ENCODE assay signal across 8 cellular contexts in genomic region chr22:37848587-37849088, GRCh38. TPM values are rescaled to one million over a fixed set of nuclear protein-coding genes. Genes with fewer than 3 reads are reported as not detected.
DNase-seq lines count a peak whose midpoint lies in the region; ATAC-seq, FAIRE-seq and TF ChIP-seq lines count a peak whose summit lies in the region.

No MANE protein-coding gene starts in this region.

- in situ Hi-C loops in G401 (cut with HindIII; ENCODE audit: low sequenced_read_pairs) (no loop called here), K562 (cut with MboI) (no loop called here)

- H3K9ac ChIP-seq in K562 (ENCODE audit: insufficient read depth in 1 of 2, low read depth in 2 of 2, low read length in 2 of 2), result peak overlapping the region; percentile 85 to 99

- no peak for FAIRE-seq in K562 (lab: Jason Lieb, UNC)

- peak overlapping the region; percentile 90 for H2AFZ ChIP-seq in K562 (ENCODE audit: low read depth, low read length)

- peaks cover 35% of the 10 kb centered on the region for H3K36me3 ChIP-seq in K562 (ENCODE audit: control insufficient read depth, insufficient read depth, low read length)
- H3K36me3 ChIP-seq in right lobe of liver, result peaks cover 0 to 26% (median 9%) of the 10 kb centered on the region in 4 donors
- peaks cover 9% of the 10 kb centered on the region for H3K36me3 ChIP-seq in thoracic aorta

- TF ChIP-seq CTCF in K562 (IDR thresholded peaks at IDR 0.05 in 2 of 3, conservative IDR thresholded peaks at IDR 0.05 in 1 of 3; ENCODE audit: insufficient read depth in 2 of 3, low read depth in 1 of 3, low read length in 3 of 3) (no peak), right lobe of liver (IDR thresholded peaks at IDR 0.05) (no peak), thoracic aorta (IDR thresholded peaks at IDR 0.05) (no peak)

- intact Hi-C loops in K562 (cut with micrococcal nuclease) (loop anchor here (2.0 kb wide), 1 partner anchor 46 kb away; no protein-coding TSS in a partner anchor), right lobe of liver (cut with DNase I) (no loop called here)

- H3K9me3 ChIP-seq in K562 (replicated peaks; ENCODE audit: control insufficient read depth, insufficient read depth, low read depth, low read length) (peaks cover 4% of the 10 kb centered on the region; the same call in 1 of the 2 replicates), right lobe of liver (no peaks in the 10 kb centered on the region), thoracic aorta (no peaks in the 10 kb centered on the region)

- TF ChIP-seq POLR2A in K562 (conservative IDR thresholded peaks at IDR 0.05) (no peak), right lobe of liver (IDR thresholded peaks at IDR 0.05) (no peak)

- POLR2A ChIA-PET in K562 (lab: Yijun Ruan, JAX), result interaction anchor here (0.6 to 2.4 kb wide), 4 partner anchors 11 to 641 kb away, joined by 3 to 7 read pairs (median 4); no protein-coding TSS in a partner anchor

- H3K79me2 ChIP-seq in K562 (ENCODE audit: control insufficient read depth, insufficient read depth, low read length), result peaks cover 60% of the 10 kb centered on the region

- CTCF ChIA-PET in K562 (lab: Yijun Ruan, JAX; ENCODE audit: low intra/inter-chr PET ratio), result no interaction called here

- no peak; the same call in 1 of the 2 replicates for TF ChIP-seq EP300 in K562 (IDR thresholded peaks at IDR 0.05; ENCODE audit: low read length)

- BruUV-seq in K562 (replicated peaks; lab: Mats Ljungman, UMichigan), result TSS peak; percentile 93

- peak; percentile 29 for DNase-seq in G401 (ENCODE audit: low spot score)
- peak; percentile 24 for DNase-seq in NCI-H69 (lab: John Stamatoyannopoulos, UW)
- DNase-seq in K562 (ENCODE audit: extremely low read depth in 1 of 4, low spot score in 3 of 4), result peak in 2 of 4 experiments; percentile 39 to 61
- no peak for DNase-seq in right lobe of liver
- DNase-seq in thoracic aorta (ENCODE audit: low spot score), result no peak
- no peak for DNase-seq in activated CD4-positive, CD25-positive, alpha-beta regulatory T cell (lab: John Stamatoyannopoulos, UW)
- no peak for DNase-seq in T-helper 9 cell

- ATAC-seq in K562 (peak; percentile 7), right lobe of liver (no peak), thoracic aorta (ENCODE audit: insufficient number of reproducible peaks, low FRiP score, low read depth) (no peak), GM21717 (IDR thresholded peaks at IDR 0.05; ENCODE audit: unreplicated experiment) (no peak)

- H3K4me2 ChIP-seq in K562 (ENCODE audit: insufficient read depth, low read length), result peak overlapping the region; percentile 99

- WGBS in K562 (ENCODE audit: insufficient coverage, low coverage, missing lambda C conversion rate), result under 1% methylated on average over 27 of the region's 27 CpGs
- WGBS in right lobe of liver (ENCODE audit: insufficient coverage, low coverage, low lambda C conversion rate, missing lambda C conversion rate), result 29% methylated on average over 22 of the region's 27 CpGs

- TF ChIP-seq RAD21 in K562 (CRISPR knock-in tag; conservative IDR thresholded peaks at IDR 0.05 in 1 of 2, IDR thresholded peaks at IDR 0.05 in 1 of 2), result no peak

- no peaks in the 10 kb centered on the region for H4K20me1 ChIP-seq in K562 (replicated peaks; ENCODE audit: control insufficient read depth, insufficient read depth, low read length)

- peak overlapping the region; percentile 79 for H3K4me3 ChIP-seq in K562
- peak overlapping the region; percentile 81 to 88 (median 84) for H3K4me3 ChIP-seq in right lobe of liver
- peak overlapping the region; percentile 82 for H3K4me3 ChIP-seq in thoracic aorta

- H3K9me1 ChIP-seq in K562 (ENCODE audit: control insufficient read depth, insufficient read depth, low read length), result no peaks in the 10 kb centered on the region

- H3K4me1 ChIP-seq in K562 (replicated peaks in 1 of 2; ENCODE audit: control insufficient read depth in 2 of 2, insufficient read depth in 2 of 2, low read length in 2 of 2) (peaks cover 8% of the 10 kb centered on the region in 2 experiments; a peak in 4 of 5 replicates), right lobe of liver (peaks cover 0 to 23% (median 3%) of the 10 kb centered on the region in 4 donors), thoracic aorta (ENCODE audit: control insufficient read depth in 1 of 2, low read depth in 2 of 2) (peaks cover 12 to 26% of the 10 kb centered on the region in 2 donors)

- H3K27me3 ChIP-seq in K562 (ENCODE audit: control insufficient read depth in 2 of 2, insufficient read depth in 2 of 2, low read length in 2 of 2) (no peaks in the 10 kb centered on the region), right lobe of liver (no peaks in the 10 kb centered on the region), thoracic aorta (replicated peaks; ENCODE audit: insufficient read depth) (no peaks in the 10 kb centered on the region)

- H3K27ac ChIP-seq in K562 (ENCODE audit: extremely low read depth, low read depth, low read length) (peak overlapping the region; percentile 93), right lobe of liver (peak overlapping the region; percentile 66 to 88 (median 81)), thoracic aorta (peak overlapping the region; percentile 80 to 88)

RNA-seq across cellular contexts. Expression of gene EIF3L, which starts 0.6 kb away (rescaled TPM):
- total RNA-seq in G401 (2014; rRNA removed; shearing (Covaris generic)), result 595 and 685 TPM in 2 replicates
- total RNA-seq in K562 (2011; cell fraction: chromatin; rRNA removed; ENCODE audit: low replicate concordance), result 160 and 200 TPM in 2 replicates
- total RNA-seq in K562 (2011; cell fraction: nucleolus; rRNA removed), result 170 and 183 TPM in 2 replicates
- total RNA-seq in K562 (2011; cell fraction: nucleoplasm; rRNA removed), result 181 and 259 TPM in 2 replicates
- total RNA-seq in K562 (2014; rRNA removed) (282 and 295 TPM in 2 replicates), K562 (2014; rRNA removed; fragmentation: Illumina TruSeq; extraction: Trizol) (347 and 353 TPM in 2 replicates), K562 (2015; rRNA removed; fragmentation: Illumina TruSeq; extraction: Trizol) (306 and 312 TPM in 2 replicates), K562 (2021) (402 and 426 TPM in 2 replicates), right lobe of liver (100 to 1,000 TPM; 117 to 200 (median 164) TPM), thoracic aorta (100 to 1,000 TPM; 224 to 226 TPM)
- polyA plus RNA-seq in K562 (2011; rRNA removed) (699 and 703 TPM in 2 replicates), K562 (2014; fragmentation: Illumina TruSeq; extraction: Trizol) (395 and 506 TPM in 2 replicates), K562 (2014; fragmentation: Nextera tagmentation; extraction: Ambion mirVana) (100 to 1,000 TPM; 368 to 462 TPM), K562 (2014; rRNA removed) (257 and 313 TPM in 2 replicates)
- 552 and 733 TPM in 2 replicates for polyA plus RNA-seq in K562 (2011; cell fraction: cytosol; rRNA removed)
- 176 and 282 TPM in 2 replicates for polyA plus RNA-seq in K562 (2011; cell fraction: nucleus; rRNA removed)
- polyA plus RNA-seq in K562 (2012), result 544 and 794 TPM in 2 replicates
- polyA minus RNA-seq in K562 (2011; rRNA and poly(A)+ RNA removed), result 964 and 1,011 TPM in 2 replicates
- polyA minus RNA-seq in K562 (2011; cell fraction: cytosol; rRNA and poly(A)+ RNA removed), result 200 and 235 TPM in 2 replicates
- 52.8 and 107 TPM in 2 replicates for polyA minus RNA-seq in K562 (2011; cell fraction: nucleus; rRNA and poly(A)+ RNA removed)

RNA-seq across cellular contexts. Expression of gene ANKRD54, which starts 4.5 kb away (rescaled TPM):
- total RNA-seq in G401 (2014; rRNA removed; shearing (Covaris generic)), result 41.7 and 46.3 TPM in 2 replicates
- 21.8 and 45.7 TPM in 2 replicates for total RNA-seq in K562 (2011; cell fraction: chromatin; rRNA removed; ENCODE audit: low replicate concordance)
- 36.7 and 40.0 TPM in 2 replicates for total RNA-seq in K562 (2011; cell fraction: nucleolus; rRNA removed)
- 35.6 and 41.5 TPM in 2 replicates for total RNA-seq in K562 (2011; cell fraction: nucleoplasm; rRNA removed)
- total RNA-seq in K562 (2014; rRNA removed) (22.9 and 27.5 TPM in 2 replicates), K562 (2014; rRNA removed; fragmentation: Illumina TruSeq; extraction: Trizol) (8.8 and 11.5 TPM in 2 replicates), K562 (2015; rRNA removed; fragmentation: Illumina TruSeq; extraction: Trizol) (16.1 and 17.0 TPM in 2 replicates), K562 (2021) (23.6 and 24.3 TPM in 2 replicates), right lobe of liver (10 to 100 TPM in 2 of 6 experiments, 1 to 10 TPM in 4; 7.3 to 20.7 (median 9.7) TPM), thoracic aorta (10 to 100 TPM; 33.0 to 45.1 TPM)
- polyA plus RNA-seq in K562 (2011; rRNA removed) (14.5 and 21.8 TPM in 2 replicates), K562 (2014; fragmentation: Illumina TruSeq; extraction: Trizol) (17.5 and 21.6 TPM in 2 replicates), K562 (2014; fragmentation: Nextera tagmentation; extraction: Ambion mirVana) (10 to 100 TPM in 1 of 2 experiments, 1 to 10 TPM in 1; 5.9 to 11.6 TPM), K562 (2014; rRNA removed) (22.4 and 24.6 TPM in 2 replicates)
- polyA plus RNA-seq in K562 (2011; cell fraction: cytosol; rRNA removed), result 21.8 and 41.2 TPM in 2 replicates
- 56.1 and 59.2 TPM in 2 replicates for polyA plus RNA-seq in K562 (2011; cell fraction: nucleus; rRNA removed)
- 16.4 and 21.6 TPM in 2 replicates for polyA plus RNA-seq in K562 (2012)
- polyA minus RNA-seq in K562 (2011; rRNA and poly(A)+ RNA removed), result 5.2 and 12.7 TPM in 2 replicates
- polyA minus RNA-seq in K562 (2011; cell fraction: cytosol; rRNA and poly(A)+ RNA removed), result 9.3 and 11.3 TPM in 2 replicates
- 10.1 and 12.6 TPM in 2 replicates for polyA minus RNA-seq in K562 (2011; cell fraction: nucleus; rRNA and poly(A)+ RNA removed)

RNA-seq across cellular contexts. Expression of gene GALR3, which starts 25.5 kb away (rescaled TPM):
- not detected in 2 replicates for total RNA-seq in G401 (2014; rRNA removed; shearing (Covaris generic))
- total RNA-seq in K562 (2011; cell fraction: chromatin; rRNA removed; ENCODE audit: low replicate concordance), result 0.44 TPM in 1 of 2 replicates, not detected in the other
- total RNA-seq in K562 (2011; cell fraction: nucleolus; rRNA removed), result 0.33 and 0.53 TPM in 2 replicates
- 0.69 TPM in 1 of 2 replicates, not detected in the other for total RNA-seq in K562 (2011; cell fraction: nucleoplasm; rRNA removed)
- total RNA-seq in K562 (2014; rRNA removed) (0.24 TPM in 1 of 2 replicates, not detected in the other), K562 (2014; rRNA removed; fragmentation: Illumina TruSeq; extraction: Trizol) (not detected in 2 replicates), K562 (2015; rRNA removed; fragmentation: Illumina TruSeq; extraction: Trizol) (not detected in 2 replicates), K562 (2021) (0.13 and 0.31 TPM in 2 replicates), right lobe of liver (under 1 TPM in 2 of 6 experiments, not detected in 4; 0.29 to 0.83 TPM), thoracic aorta (not detected)
- polyA plus RNA-seq in K562 (2011; rRNA removed) (0.11 TPM in 1 of 2 replicates, not detected in the other), K562 (2014; fragmentation: Illumina TruSeq; extraction: Trizol) (not detected in 2 replicates), K562 (2014; fragmentation: Nextera tagmentation; extraction: Ambion mirVana) (not detected), K562 (2014; rRNA removed) (not detected in 2 replicates)
- polyA plus RNA-seq in K562 (2011; cell fraction: cytosol; rRNA removed), result 0.07 TPM in 1 of 2 replicates, not detected in the other
- 0.33 and 0.38 TPM in 2 replicates for polyA plus RNA-seq in K562 (2011; cell fraction: nucleus; rRNA removed)
- 0.28 TPM in 1 of 2 replicates, not detected in the other for polyA plus RNA-seq in K562 (2012)
- not detected in 2 replicates for polyA minus RNA-seq in K562 (2011; rRNA and poly(A)+ RNA removed)
- not detected in 2 replicates for polyA minus RNA-seq in K562 (2011; cell fraction: cytosol; rRNA and poly(A)+ RNA removed)
- polyA minus RNA-seq in K562 (2011; cell fraction: nucleus; rRNA and poly(A)+ RNA removed), result 0.27 TPM in 1 of 2 replicates, not detected in the other

RNA-seq across cellular contexts. Expression of gene GCAT, which starts 40.9 kb away (rescaled TPM):
- 35.6 and 44.6 TPM in 2 replicates for total RNA-seq in G401 (2014; rRNA removed; shearing (Covaris generic))
- 16.0 and 39.6 TPM in 2 replicates for total RNA-seq in K562 (2011; cell fraction: chromatin; rRNA removed; ENCODE audit: low replicate concordance)
- 46.5 and 53.8 TPM in 2 replicates for total RNA-seq in K562 (2011; cell fraction: nucleolus; rRNA removed)
- 23.7 and 29.9 TPM in 2 replicates for total RNA-seq in K562 (2011; cell fraction: nucleoplasm; rRNA removed)
- total RNA-seq in K562 (2014; rRNA removed) (69.9 and 81.1 TPM in 2 replicates), K562 (2014; rRNA removed; fragmentation: Illumina TruSeq; extraction: Trizol) (9.3 and 13.6 TPM in 2 replicates), K562 (2015; rRNA removed; fragmentation: Illumina TruSeq; extraction: Trizol) (26.4 TPM in 2 replicates), K562 (2021) (61.7 and 63.4 TPM in 2 replicates), right lobe of liver (10 to 100 TPM; 21.9 to 43.0 (median 29.8) TPM), thoracic aorta (10 to 100 TPM in 1 of 2 donors, 1 to 10 TPM in 1; 3.9 to 42.5 TPM)
- polyA plus RNA-seq in K562 (2011; rRNA removed) (21.1 and 31.0 TPM in 2 replicates), K562 (2014; fragmentation: Illumina TruSeq; extraction: Trizol) (31.8 and 50.7 TPM in 2 replicates), K562 (2014; fragmentation: Nextera tagmentation; extraction: Ambion mirVana) (1 to 10 TPM; 1.9 to 5.3 TPM), K562 (2014; rRNA removed) (57.7 and 57.8 TPM in 2 replicates)
- 32.3 and 62.2 TPM in 2 replicates for polyA plus RNA-seq in K562 (2011; cell fraction: cytosol; rRNA removed)
- 68.1 and 71.9 TPM in 2 replicates for polyA plus RNA-seq in K562 (2011; cell fraction: nucleus; rRNA removed)
- 31.0 and 75.8 TPM in 2 replicates for polyA plus RNA-seq in K562 (2012)
- polyA minus RNA-seq in K562 (2011; rRNA and poly(A)+ RNA removed), result 6.5 and 8.8 TPM in 2 replicates
- 29.9 and 31.5 TPM in 2 replicates for polyA minus RNA-seq in K562 (2011; cell fraction: cytosol; rRNA and poly(A)+ RNA removed)
- 15.6 and 25.7 TPM in 2 replicates for polyA minus RNA-seq in K562 (2011; cell fraction: nucleus; rRNA and poly(A)+ RNA removed)

RNA-seq across cellular contexts. Expression of gene MICALL1, which starts 57.5 kb away (rescaled TPM):
- total RNA-seq in G401 (2014; rRNA removed; shearing (Covaris generic)), result 20.4 and 27.6 TPM in 2 replicates
- total RNA-seq in K562 (2011; cell fraction: chromatin; rRNA removed; ENCODE audit: low replicate concordance), result 12.3 and 33.3 TPM in 2 replicates
- total RNA-seq in K562 (2011; cell fraction: nucleolus; rRNA removed), result 19.0 and 19.9 TPM in 2 replicates
- total RNA-seq in K562 (2011; cell fraction: nucleoplasm; rRNA removed), result 13.0 and 15.6 TPM in 2 replicates
- 9.3 and 13.9 TPM in 2 replicates for total RNA-seq in K562 (2014; rRNA removed)
- total RNA-seq in K562 (2014; rRNA removed; fragmentation: Illumina TruSeq; extraction: Trizol), result 5.9 and 6.4 TPM in 2 replicates
- total RNA-seq in K562 (2015; rRNA removed; fragmentation: Illumina TruSeq; extraction: Trizol), result 6.1 and 7.6 TPM in 2 replicates
- 20.4 and 21.5 TPM in 2 replicates for total RNA-seq in K562 (2021)
- polyA plus RNA-seq in K562 (2011; rRNA removed), result 4.0 and 5.8 TPM in 2 replicates
- polyA plus RNA-seq in K562 (2011; cell fraction: cytosol; rRNA removed), result 4.8 and 10.3 TPM in 2 replicates
- 5.8 and 9.0 TPM in 2 replicates for polyA plus RNA-seq in K562 (2011; cell fraction: nucleus; rRNA removed)
- polyA plus RNA-seq in K562 (2012), result 11.6 and 27.8 TPM in 2 replicates
- polyA plus RNA-seq in K562 (2014; fragmentation: Illumina TruSeq; extraction: Trizol), result 10.4 and 11.4 TPM in 2 replicates
- polyA plus RNA-seq in K562 (2014; fragmentation: Nextera tagmentation; extraction: Ambion mirVana), result under 1 TPM; 0.32 to 0.62 TPM
- 7.7 and 8.2 TPM in 2 replicates for polyA plus RNA-seq in K562 (2014; rRNA removed)
- polyA minus RNA-seq in K562 (2011; rRNA and poly(A)+ RNA removed), result 8.1 and 9.1 TPM in 2 replicates
- polyA minus RNA-seq in K562 (2011; cell fraction: cytosol; rRNA and poly(A)+ RNA removed), result 12.0 and 19.4 TPM in 2 replicates
- polyA minus RNA-seq in K562 (2011; cell fraction: nucleus; rRNA and poly(A)+ RNA removed), result 4.3 and 6.9 TPM in 2 replicates
- total RNA-seq in right lobe of liver, result 10 to 100 TPM in 3 of 6 experiments, 1 to 10 TPM in 3; 6.5 to 19.0 (median 10.3) TPM
- total RNA-seq in thoracic aorta, result 10 to 100 TPM; 16.8 to 49.3 TPM

Comparison
In these comparisons a context has a peak if more than half of its experiments do, and no peak if none do; other contexts are left out.
1. DNase-seq: peak in G401 (single experiment) and NCI-H69 (single experiment); none in right lobe of liver (0 of 3), thoracic aorta (single experiment), activated CD4-positive, CD25-positive, alpha-beta regulatory T cell (0 of 4) and T-helper 9 cell (single experiment).
2. Peak in every context shown above with its lines, with median percentiles within 50 percentile points of each other: H3K27ac ChIP-seq and H3K4me3 ChIP-seq.